In the genomic region with DNA sequence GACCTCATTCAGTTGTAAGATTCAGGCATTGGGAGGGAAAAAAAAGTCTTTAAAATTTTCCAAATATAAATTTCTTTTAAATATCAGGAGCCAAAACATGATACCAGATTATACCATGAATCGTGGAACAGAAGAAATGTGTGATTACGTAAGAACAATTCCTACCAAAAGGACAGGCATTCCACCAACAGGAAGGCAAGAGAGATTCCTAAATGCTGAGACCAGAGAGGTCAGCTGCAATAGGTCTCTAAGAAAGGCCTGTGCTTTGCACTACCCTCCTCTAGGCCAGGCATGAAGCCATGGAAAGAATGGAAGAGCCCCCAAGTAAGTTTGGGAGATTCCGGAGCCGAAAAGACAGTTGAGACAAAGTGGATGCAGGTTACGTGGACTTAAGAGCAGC, we compare ENCODE assay signal across 18 cellular contexts.
"Had no signal": no experiment of that assay in that cellular context is flagged by ENCODE, and none has a peak within 500 bp of the region (broad histone marks: within the 10 kb centered on the region; RNA-seq: fewer than 3 reads in every experiment).

No MANE protein-coding gene starts in this region.

- H3K27ac Mint-ChIP-seq: activated naive CD4-positive, alpha-beta T cell treated with anti-CD3 and anti-CD28 coated beads, Interleukin-2, amount 50 U/mL, for 24 hours; stimulated activated memory B cell treated with anti-CD40 and anti-IgM and Interleukin-4, amounts not matched to agents 10 μg/mL and 1 μg/mL and 100 μg/mL, for 72 hours; type B pancreatic cell had no signal

- H3K27me3 Mint-ChIP-seq: activated naive CD4-positive, alpha-beta T cell treated with anti-CD3 and anti-CD28 coated beads, Interleukin-2, amount 50 U/mL, for 24 hours; effector memory CD8-positive, alpha-beta T cell; type B pancreatic cell had no signal

- H3K4me1 ChIP-seq: adrenal gland, pancreas, testis had no signal

- H3K9me3 ChIP-seq: adrenal gland, pancreas, sigmoid colon, testis had no signal

- ATAC-seq: effector memory CD8-positive, alpha-beta T cell; naive thymus-derived CD4-positive, alpha-beta T cell; pancreas; stimulated activated memory B cell treated with anti-CD40 and anti-IgM and Interleukin-4, amounts not matched to agents 10 μg/mL and 1 μg/mL and 100 μg/mL, for 72 hours had no signal

- H3K36me3 ChIP-seq: adrenal gland, pancreas, sigmoid colon, spleen, WERI-Rb-1 had no signal

- H3K27ac ChIP-seq: adrenal gland, pancreas, sigmoid colon, spleen, testis, WERI-Rb-1 had no signal

- H3K4me3 Mint-ChIP-seq: activated naive CD4-positive, alpha-beta T cell treated with anti-CD3 and anti-CD28 coated beads, Interleukin-2, amount 50 U/mL, for 24 hours; effector memory CD8-positive, alpha-beta T cell; naive thymus-derived CD4-positive, alpha-beta T cell; stimulated activated memory B cell treated with anti-CD40 and anti-IgM and Interleukin-4, amounts not matched to agents 10 μg/mL and 1 μg/mL and 100 μg/mL, for 72 hours; type B pancreatic cell had no signal

- H3K36me3 Mint-ChIP-seq: stimulated activated memory B cell treated with anti-CD40 and anti-IgM and Interleukin-4, amounts not matched to agents 10 μg/mL and 1 μg/mL and 100 μg/mL, for 72 hours; type B pancreatic cell had no signal

- H3K27me3 ChIP-seq: adrenal gland, pancreas, sigmoid colon, spleen, testis had no signal

- H3K4me3 ChIP-seq: adrenal gland, pancreas, sigmoid colon, spleen, testis had no signal

- H3K9me3 Mint-ChIP-seq: type B pancreatic cell had no signal

- DNase-seq: activated CD4-positive, alpha-beta T cell treated with anti-CD3 and anti-CD28 coated beads for 1 hour; activated CD8-positive, alpha-beta memory T cell treated with anti-CD3 and anti-CD28 coated beads for 24 hours; activated CD8-positive, alpha-beta memory T cell treated with anti-CD3 and anti-CD28 coated beads, Interleukin-2, amount 50 U/mL, for 48 hours; activated effector memory CD4-positive, alpha-beta T cell treated with anti-CD3 and anti-CD28 coated beads, Interleukin-2, amount 50 U/mL, for 16 hours; activated T-cell treated with anti-CD3 and anti-CD28 coated beads, Interleukin-2, amount 50 U/mL, for 48 hours; adrenal gland; effector memory CD8-positive, alpha-beta T cell; mesendoderm; naive thymus-derived CD4-positive, alpha-beta T cell; pancreas; sigmoid colon; spleen; stimulated activated CD4-positive, alpha-beta T cell treated with anti-CD3 and anti-CD28 coated beads, Interleukin-4, amount 100 ng/mL, for 4 hours; testis; WERI-Rb-1 had no signal
